In the genomic region with DNA sequence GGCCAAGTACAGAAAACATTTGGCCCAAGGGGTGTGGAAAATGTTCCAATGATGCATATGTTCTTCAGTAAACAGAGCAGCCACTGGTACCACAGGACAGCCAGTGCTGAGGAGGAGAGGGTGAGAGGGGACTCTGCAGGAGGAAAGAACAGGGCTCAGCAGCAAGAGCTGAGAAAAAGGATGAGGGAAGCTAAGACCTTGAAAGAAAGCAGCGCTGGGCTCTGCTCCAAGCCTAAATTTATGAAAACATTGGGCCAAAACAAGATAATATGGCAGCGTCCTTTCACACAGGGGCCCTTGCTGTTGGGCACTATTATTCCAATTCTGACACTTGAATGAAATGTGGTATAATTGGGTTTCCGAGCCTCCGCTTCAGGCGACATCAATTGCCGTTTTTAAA, we compare ENCODE assay signal across 28 cellular contexts.
"Had no signal": no experiment of that assay in that cellular context is flagged by ENCODE, and none has a peak within 500 bp of the region (broad histone marks: within the 10 kb centered on the region; RNA-seq: fewer than 3 reads in every experiment).

No MANE protein-coding gene starts in this region.

- H3K4me3 ChIP-seq: stomach, suprapubic skin, testis, thoracic aorta, thyroid gland, tibial artery, tibial nerve, transverse colon, upper lobe of left lung, upper lobe of right lung, uterus, vagina had no signal

- H3K27me3 Mint-ChIP-seq: stimulated activated memory B cell treated with anti-CD40 and anti-IgM and Interleukin-4, amounts not matched to agents 10 μg/mL and 1 μg/mL and 100 μg/mL, for 72 hours; stimulated activated naive CD8-positive, alpha-beta T cell treated with anti-CD3 and anti-CD28 coated beads, Interleukin-15, amount 100 ng/mL, for 72 hours; stimulated activated naive CD8-positive, alpha-beta T cell treated with anti-CD3 and anti-CD28 coated beads, Interleukin-15, Interleukin-2, amounts not matched to agents 100 ng/mL and 50 ng/mL, for 24 hours; type B pancreatic cell had no signal

- H3K9me3 Mint-ChIP-seq: stimulated activated memory B cell treated with anti-CD40 and anti-IgM and Interleukin-4, amounts not matched to agents 10 μg/mL and 1 μg/mL and 100 μg/mL, for 72 hours; stimulated activated naive B cell treated with anti-CD40 and anti-IgM and Interleukin-4, amounts not matched to agents 10 μg/mL and 1 μg/mL and 100 μg/mL, for 72 hours; stimulated activated naive CD8-positive, alpha-beta T cell treated with anti-CD3 and anti-CD28 coated beads, Interleukin-15, amount 100 ng/mL, for 72 hours; stimulated activated naive CD8-positive, alpha-beta T cell treated with anti-CD3 and anti-CD28 coated beads, Interleukin-15, Interleukin-2, amounts not matched to agents 100 ng/mL and 50 ng/mL, for 24 hours; type B pancreatic cell had no signal

- H3K27me3 ChIP-seq: stomach, suprapubic skin, testis, thyroid gland, tibial artery, tibial nerve, transverse colon, upper lobe of left lung, upper lobe of right lung, uterus, vagina had no signal

- H3K4me3 Mint-ChIP-seq: stimulated activated effector memory CD8-positive, alpha-beta T cell treated with anti-CD3 and anti-CD28 coated beads, Interleukin-12 subunit alpha, Interleukin-12 subunit beta, amount 100 ng/mL, for 72 hours; stimulated activated memory B cell treated with anti-CD40 and anti-IgM and Interleukin-4, amounts not matched to agents 10 μg/mL and 1 μg/mL and 100 μg/mL, for 72 hours; stimulated activated naive B cell treated with anti-CD40 and anti-IgM and Interleukin-4, amounts not matched to agents 10 μg/mL and 1 μg/mL and 100 μg/mL, for 72 hours; stimulated activated naive CD8-positive, alpha-beta T cell treated with anti-CD3 and anti-CD28 coated beads, Interleukin-15, amount 100 ng/mL, for 72 hours; stimulated activated naive CD8-positive, alpha-beta T cell treated with anti-CD3 and anti-CD28 coated beads, Interleukin-15, Interleukin-2, amounts not matched to agents 100 ng/mL and 50 ng/mL, for 24 hours; type B pancreatic cell had no signal

- DNase-seq: stimulated activated CD4-positive, alpha-beta T cell treated with anti-CD3 and anti-CD28 coated beads, Interleukin-2, amount 100 ng/mL, for 48 hours; stimulated activated CD4-positive, alpha-beta T cell treated with anti-CD3 and anti-CD28 coated beads, Interleukin-4, amount 100 ng/mL, for 1 hour; stimulated activated CD4-positive, alpha-beta T cell treated with anti-CD3 and anti-CD28 coated beads, Interleukin-4, amount 100 ng/mL, for 24 hours; stimulated activated CD4-positive, alpha-beta T cell treated with anti-CD3 and anti-CD28 coated beads, Interleukin-4, amount 100 ng/mL, for 4 hours; stimulated activated CD8-positive, alpha-beta memory T cell treated with anti-CD3 and anti-CD28 coated beads, Interleukin-4, amount 100 ng/mL, for 48 hours; stimulated activated naive B cell treated with anti-CD40 and anti-IgM and Interleukin-4, amounts not matched to agents 10 μg/mL and 1 μg/mL and 100 μg/mL, for 72 hours; stimulated activated naive CD4-positive, alpha-beta T cell; stimulated activated naive CD4-positive, alpha-beta T cell treated with Interleukin-2 at 50 U/mL for 16 hours; stimulated activated naive CD8-positive, alpha-beta T cell treated with anti-CD3 and anti-CD28 coated beads, Interleukin-15, amount 100 ng/mL, for 72 hours; stimulated activated naive CD8-positive, alpha-beta T cell treated with anti-CD3 and anti-CD28 coated beads, Interleukin-15, Interleukin-2, amounts not matched to agents 100 U/mL and 50 U/mL, for 24 hours; stomach; substantia nigra; testis; thyroid gland; tibial artery; transverse colon; trophoblast cell; upper lobe of left lung; upper lobe of right lung; uterus had no signal

- H3K36me3 ChIP-seq: stomach, suprapubic skin, thoracic aorta, thyroid gland, tibial artery, tibial nerve, transverse colon, upper lobe of left lung, upper lobe of right lung, uterus, vagina had no signal

- H3K36me3 Mint-ChIP-seq: stimulated activated effector memory CD8-positive, alpha-beta T cell treated with anti-CD3 and anti-CD28 coated beads, Interleukin-12 subunit alpha, Interleukin-12 subunit beta, amount 100 ng/mL, for 72 hours; stimulated activated memory B cell treated with anti-CD40 and anti-IgM and Interleukin-4, amounts not matched to agents 10 μg/mL and 1 μg/mL and 100 μg/mL, for 72 hours; stimulated activated naive B cell treated with anti-CD40 and anti-IgM and Interleukin-4, amounts not matched to agents 10 μg/mL and 1 μg/mL and 100 μg/mL, for 72 hours; type B pancreatic cell had no signal

- H3K9me3 ChIP-seq: stomach, suprapubic skin, testis, thoracic aorta, thyroid gland, tibial artery, tibial nerve, transverse colon, upper lobe of left lung, upper lobe of right lung, uterus, vagina had no signal

- H3K4me1 ChIP-seq: suprapubic skin, testis, thyroid gland, tibial artery, transverse colon, upper lobe of left lung, upper lobe of right lung, uterus, vagina had no signal

- H3K4me1 Mint-ChIP-seq: stimulated activated effector memory CD8-positive, alpha-beta T cell treated with anti-CD3 and anti-CD28 coated beads, Interleukin-12 subunit alpha, Interleukin-12 subunit beta, amount 100 ng/mL, for 72 hours had no signal

- ATAC-seq: stimulated activated effector memory CD8-positive, alpha-beta T cell treated with anti-CD3 and anti-CD28 coated beads, Interleukin-12 subunit alpha, Interleukin-12 subunit beta, amount 100 ng/mL, for 72 hours; stimulated activated memory B cell treated with anti-CD40 and anti-IgM and Interleukin-4, amounts not matched to agents 10 μg/mL and 1 μg/mL and 100 μg/mL, for 72 hours; stimulated activated naive B cell treated with anti-CD40 and anti-IgM and Interleukin-4, amounts not matched to agents 10 μg/mL and 1 μg/mL and 100 μg/mL, for 72 hours; stimulated activated naive CD8-positive, alpha-beta T cell treated with anti-CD3 and anti-CD28 coated beads, Interleukin-15, Interleukin-2, amounts not matched to agents 100 U/mL and 50 U/mL, for 24 hours; upper lobe of right lung had no signal

- H3K27ac Mint-ChIP-seq: stimulated activated effector memory CD8-positive, alpha-beta T cell treated with anti-CD3 and anti-CD28 coated beads, Interleukin-12 subunit alpha, Interleukin-12 subunit beta, amount 100 ng/mL, for 72 hours; stimulated activated memory B cell treated with anti-CD40 and anti-IgM and Interleukin-4, amounts not matched to agents 10 μg/mL and 1 μg/mL and 100 μg/mL, for 72 hours; stimulated activated naive B cell treated with anti-CD40 and anti-IgM and Interleukin-4, amounts not matched to agents 10 μg/mL and 1 μg/mL and 100 μg/mL, for 72 hours; stimulated activated naive CD8-positive, alpha-beta T cell treated with anti-CD3 and anti-CD28 coated beads, Interleukin-15, amount 100 ng/mL, for 72 hours; stimulated activated naive CD8-positive, alpha-beta T cell treated with anti-CD3 and anti-CD28 coated beads, Interleukin-15, Interleukin-2, amounts not matched to agents 100 ng/mL and 50 ng/mL, for 24 hours; type B pancreatic cell had no signal

- H3K27ac ChIP-seq: stomach, suprapubic skin, testis, thoracic aorta, thyroid gland, tibial artery, tibial nerve, transverse colon, upper lobe of left lung, upper lobe of right lung, uterus, vagina had no signal
